Comparison of ENCODE assay signal across 9 cellular contexts in genomic region chr13:79386125-79386822, GRCh38. TPM values are rescaled to one million over a fixed set of nuclear protein-coding genes. Genes with fewer than 3 reads are reported as not detected.
A peak's percentile ranks its signal among the peaks of the same experiment; 100 is the strongest.
DNase-seq lines count a peak whose midpoint lies in the region; ATAC-seq and TF ChIP-seq lines count a peak whose summit lies in the region.
"Had no signal": no experiment of that assay in that cellular context is flagged by ENCODE, and none has a peak within 500 bp of the region (broad histone marks: within the 10 kb centered on the region; RNA-seq: fewer than 3 reads in every experiment).

No MANE protein-coding gene starts in this region.

- H3K18ac ChIP-seq in mesendoderm (ENCODE audit: low read length) = no peak overlapping the region

- no peak overlapping the region for H2BK120ac ChIP-seq in mesendoderm (ENCODE audit: low read depth, low read length)

- H4K8ac ChIP-seq in mesendoderm (ENCODE audit: low read depth, low read length) = no peak overlapping the region

- no peak overlapping the region for H3K9ac ChIP-seq in mesendoderm (ENCODE audit: low read length)

- no peaks in the 10 kb centered on the region for H3K36me3 ChIP-seq in mesendoderm (ENCODE audit: control insufficient read depth, insufficient read depth, low read length)
- H3K36me3 ChIP-seq: tibial artery had no signal

- no peak overlapping the region for H3K23ac ChIP-seq in mesendoderm (ENCODE audit: low read length)

- DNase-seq in foreskin keratinocyte (peak; percentile 25 to 45), mesendoderm (no peak), NCI-H69 (lab: John Stamatoyannopoulos, UW) (no peak), mesenteric fat pad (ENCODE audit: low spot score) (no peak)
- DNase-seq: tibial artery had no signal

- peaks cover 38% of the 10 kb centered on the region for H3K4me1 ChIP-seq in foreskin keratinocyte
- peaks cover 5% of the 10 kb centered on the region for H3K4me1 ChIP-seq in mesendoderm (ENCODE audit: control insufficient read depth, low read depth, low read length)

- H2BK15ac ChIP-seq in mesendoderm (replicated peaks; ENCODE audit: low read depth) = no peak overlapping the region

- no CpG with 5 or more reads among the region's 1 CpG for WGBS in mesendoderm (ENCODE audit: extremely low coverage, insufficient coverage, low lambda C conversion rate)

- H3K27ac ChIP-seq in foreskin keratinocyte (peak overlapping the region; percentile 32), mesendoderm (ENCODE audit: low read depth, low read length) (no peak overlapping the region)
- H3K27ac ChIP-seq: tibial artery had no signal

- H3K4ac ChIP-seq in mesendoderm (ENCODE audit: low read depth, low read length) = no peak overlapping the region

- no peak for TF ChIP-seq CTCF in foreskin keratinocyte (conservative IDR thresholded peaks at IDR 0.05)

- H3K27me3 ChIP-seq in foreskin keratinocyte (no peaks in the 10 kb centered on the region), mesendoderm (ENCODE audit: insufficient read depth, low read length, poor library complexity) (no peaks in the 10 kb centered on the region)
- H3K27me3 ChIP-seq: tibial artery had no signal

- H3K79me1 ChIP-seq in mesendoderm (ENCODE audit: low read length) = peaks cover 5% of the 10 kb centered on the region

- no peak overlapping the region for H2AK5ac ChIP-seq in mesendoderm (ENCODE audit: low read length)

- no peak overlapping the region for H3K4me3 ChIP-seq in mesendoderm (ENCODE audit: low read length)
- H3K4me3 ChIP-seq: lung, tibial artery had no signal

- no peak overlapping the region for H4K5ac ChIP-seq in mesendoderm (ENCODE audit: low read length)

- H3K4me2 ChIP-seq in mesendoderm (ENCODE audit: low read length) = no peak overlapping the region

- no peak overlapping the region for H3K56ac ChIP-seq in mesendoderm (ENCODE audit: low read length)

- peaks cover 50% of the 10 kb centered on the region for H3K79me2 ChIP-seq in mesendoderm (ENCODE audit: control insufficient read depth, insufficient read depth, low read length)

- H2BK5ac ChIP-seq in mesendoderm (ENCODE audit: low read length) = no peak overlapping the region

- peak; percentile 19 for ATAC-seq in GM18907 (IDR thresholded peaks at IDR 0.05; ENCODE audit: unreplicated experiment)
- ATAC-seq in GM21723 (IDR thresholded peaks at IDR 0.05; ENCODE audit: unreplicated experiment) = peak; percentile 16
- ATAC-seq in HG03565 (IDR thresholded peaks at IDR 0.05; ENCODE audit: unreplicated experiment) = peak; percentile 8
- peak; percentile 65 for ATAC-seq in foreskin keratinocyte

RNA-seq across cellular contexts. Expression of gene RBM26, which starts 19.8 kb away (rescaled TPM):
- total RNA-seq in foreskin keratinocyte = 29.6 and 33.1 TPM in 2 replicates
- polyA plus RNA-seq in foreskin keratinocyte = 9.7 and 12.1 TPM in 2 replicates
- 46.4 TPM for polyA plus RNA-seq in mesendoderm (2013, experiment 1 of 2)
- polyA plus RNA-seq in mesendoderm (2013, experiment 2 of 2) = 48.0 TPM
- 32.2 TPM for total RNA-seq in mesenteric fat pad

Comparison
In these comparisons a context has a peak if more than half of its experiments do, and no peak if none do; other contexts are left out.
1. ATAC-seq: peak in every context shown above with its lines; median percentile 65 in foreskin keratinocyte; 19 in GM18907; 16 in GM21723; 8 in HG03565.
2. DNase-seq: peak in foreskin keratinocyte (2 of 2); none in mesendoderm (single experiment), NCI-H69 (single experiment) and mesenteric fat pad (single experiment).